In genomic region chr2:74529357-74530238, GRCh38 we compare ENCODE assay signal across 1 cellular context.
A peak's percentile ranks its signal among the peaks of the same experiment; 100 is the strongest.
TF ChIP-seq lines count a peak whose summit lies in the region.

A gene with protein sequence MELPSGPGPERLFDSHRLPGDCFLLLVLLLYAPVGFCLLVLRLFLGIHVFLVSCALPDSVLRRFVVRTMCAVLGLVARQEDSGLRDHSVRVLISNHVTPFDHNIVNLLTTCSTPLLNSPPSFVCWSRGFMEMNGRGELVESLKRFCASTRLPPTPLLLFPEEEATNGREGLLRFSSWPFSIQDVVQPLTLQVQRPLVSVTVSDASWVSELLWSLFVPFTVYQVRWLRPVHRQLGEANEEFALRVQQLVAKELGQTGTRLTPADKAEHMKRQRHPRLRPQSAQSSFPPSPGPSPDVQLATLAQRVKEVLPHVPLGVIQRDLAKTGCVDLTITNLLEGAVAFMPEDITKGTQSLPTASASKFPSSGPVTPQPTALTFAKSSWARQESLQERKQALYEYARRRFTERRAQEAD (minus strand): TSS chr2:74529706. CDS start chr2:74529629, 77 bp downstream.
TSS of gene HTRA2 (plus strand) at chr2:74529933. CDS start at chr2:74530007, 74 bp downstream.

TF ChIP-seq in HepG2, 621 proteins besides CTCF, POLR2A, EP300 and RAD21 (continued from another document and continues in another):
- TF ChIP-seq HINFP (CRISPR knock-in tag; IDR thresholded peaks at IDR 0.05; ENCODE audit: low read depth) (peak; percentile 22), SNAI1 (CRISPR knock-in tag; IDR thresholded peaks at IDR 0.05; ENCODE audit: borderline replicate concordance) (0 out of 2 replicates have a peak, but pooled peaks have one; percentile 90), ATF1 (CRISPR knock-in tag; IDR thresholded peaks at IDR 0.05) (peak; percentile 80; the same call in 1 of the 2 replicates), ARID5B (CRISPR knock-in tag; IDR thresholded peaks at IDR 0.05) (peak; percentile 56; the same call in 1 of the 2 replicates), NFIB (CRISPR knock-in tag; IDR thresholded peaks at IDR 0.05; ENCODE audit: borderline replicate concordance) (0 out of 2 replicates have a peak, but pooled peaks have one; percentile 57), MED8 (CRISPR knock-in tag; IDR thresholded peaks at IDR 0.05; ENCODE audit: insufficient replicate concordance) (peak; percentile 85), ZFP82 (CRISPR knock-in tag; IDR thresholded peaks at IDR 0.05; ENCODE audit: borderline replicate concordance) (peak; percentile 86), ZNF234 (CRISPR knock-in tag; conservative IDR thresholded peaks at IDR 0.05) (peak; percentile 91), SMAD1 (CRISPR knock-in tag; IDR thresholded peaks at IDR 0.05; ENCODE audit: borderline replicate concordance, low read depth) (peak; percentile 58; the same call in 1 of the 2 replicates), ZNF724P (CRISPR knock-in tag; IDR thresholded peaks at IDR 0.05; ENCODE audit: borderline replicate concordance) (0 out of 2 replicates have a peak, but pooled peaks have one; percentile 17), SMARCC2 (IDR thresholded peaks at IDR 0.05) (no peak), KLF15 (CRISPR knock-in tag; IDR thresholded peaks at IDR 0.05; ENCODE audit: borderline replicate concordance) (peak; percentile 75; the same call in 1 of the 2 replicates), GTF2F1 (IDR thresholded peaks at IDR 0.05; ENCODE audit: low read length) (peak; percentile 33; the same call in 1 of the 2 replicates), ZNF710 (CRISPR knock-in tag; IDR thresholded peaks at IDR 0.05; ENCODE audit: borderline replicate concordance) (peak; percentile 80), ARNT2 (CRISPR knock-in tag; IDR thresholded peaks at IDR 0.05; ENCODE audit: low read depth) (peak; percentile 68), ZNF256 (CRISPR knock-in tag; conservative IDR thresholded peaks at IDR 0.05) (0 out of 2 replicates have a peak, but pooled peaks have one; percentile 35), HOXA9 (CRISPR knock-in tag; IDR thresholded peaks at IDR 0.05; ENCODE audit: borderline replicate concordance) (peak; percentile 80), RNF2 (conservative IDR thresholded peaks at IDR 0.05; ENCODE audit: low read depth) (no peak; the same call in 1 of the 2 replicates), GMEB1 (CRISPR knock-in tag; IDR thresholded peaks at IDR 0.05; ENCODE audit: borderline replicate concordance) (peak; percentile 95), ZSCAN25 (CRISPR knock-in tag; IDR thresholded peaks at IDR 0.05) (peak; percentile 70; the same call in 1 of the 2 replicates), NFE2L2 (IDR thresholded peaks at IDR 0.05; ENCODE audit: low read length) (no peak), SAP130 (CRISPR knock-in tag; IDR thresholded peaks at IDR 0.05; ENCODE audit: low read depth) (peak; percentile 97), ZC3H4 (CRISPR knock-in tag; IDR thresholded peaks at IDR 0.05; ENCODE audit: borderline replicate concordance) (0 out of 2 replicates have a peak, but pooled peaks have one; percentile 3), NRL (CRISPR knock-in tag; IDR thresholded peaks at IDR 0.05; ENCODE audit: borderline replicate concordance) (no peak), CREM (IDR thresholded peaks at IDR 0.05) (peak; percentile 98), CREM (CRISPR knock-in tag; IDR thresholded peaks at IDR 0.05) (no peak), RXRA (CRISPR knock-in tag; IDR thresholded peaks at IDR 0.05) (peak; percentile 52; the same call in 1 of the 2 replicates), ZNF205 (CRISPR knock-in tag; IDR thresholded peaks at IDR 0.05) (no peak; the same call in 1 of the 2 replicates), KDM5A (IDR thresholded peaks at IDR 0.05; ENCODE audit: borderline replicate concordance, low read length) (peak; percentile 91), REL (CRISPR knock-in tag; conservative IDR thresholded peaks at IDR 0.05) (peak; percentile 65; the same call in 1 of the 2 replicates)
- TF ChIP-seq, protein P1, sequence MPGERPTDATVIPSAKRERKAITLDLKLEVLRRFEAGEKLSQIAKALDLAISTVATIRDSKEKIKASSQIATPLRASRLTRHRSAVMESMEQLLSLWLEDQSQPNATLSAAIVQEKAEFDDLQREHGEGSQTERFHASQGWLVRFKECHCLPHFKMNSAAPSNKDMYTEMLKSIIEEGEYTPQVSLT (CRISPR knock-in tag; IDR thresholded peaks at IDR 0.05; ENCODE audit: borderline replicate concordance, low read depth), result peak; percentile 84; the same call in 1 of the 2 replicates
- TF ChIP-seq, protein P2, sequence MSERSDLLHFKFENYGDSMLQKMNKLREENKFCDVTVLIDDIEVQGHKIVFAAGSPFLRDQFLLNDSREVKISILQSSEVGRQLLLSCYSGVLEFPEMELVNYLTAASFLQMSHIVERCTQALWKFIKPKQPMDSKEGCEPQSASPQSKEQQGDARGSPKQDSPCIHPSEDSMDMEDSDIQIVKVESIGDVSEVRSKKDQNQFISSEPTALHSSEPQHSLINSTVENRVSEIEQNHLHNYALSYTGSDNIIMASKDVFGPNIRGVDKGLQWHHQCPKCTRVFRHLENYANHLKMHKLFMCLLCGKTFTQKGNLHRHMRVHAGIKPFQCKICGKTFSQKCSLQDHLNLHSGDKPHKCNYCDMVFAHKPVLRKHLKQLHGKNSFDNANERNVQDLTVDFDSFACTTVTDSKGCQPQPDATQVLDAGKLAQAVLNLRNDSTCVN (CRISPR knock-in tag; IDR thresholded peaks at IDR 0.05; ENCODE audit: borderline replicate concordance), result 0 out of 2 replicates have a peak, but pooled peaks have one; percentile 4
- TF ChIP-seq, protein P3, sequence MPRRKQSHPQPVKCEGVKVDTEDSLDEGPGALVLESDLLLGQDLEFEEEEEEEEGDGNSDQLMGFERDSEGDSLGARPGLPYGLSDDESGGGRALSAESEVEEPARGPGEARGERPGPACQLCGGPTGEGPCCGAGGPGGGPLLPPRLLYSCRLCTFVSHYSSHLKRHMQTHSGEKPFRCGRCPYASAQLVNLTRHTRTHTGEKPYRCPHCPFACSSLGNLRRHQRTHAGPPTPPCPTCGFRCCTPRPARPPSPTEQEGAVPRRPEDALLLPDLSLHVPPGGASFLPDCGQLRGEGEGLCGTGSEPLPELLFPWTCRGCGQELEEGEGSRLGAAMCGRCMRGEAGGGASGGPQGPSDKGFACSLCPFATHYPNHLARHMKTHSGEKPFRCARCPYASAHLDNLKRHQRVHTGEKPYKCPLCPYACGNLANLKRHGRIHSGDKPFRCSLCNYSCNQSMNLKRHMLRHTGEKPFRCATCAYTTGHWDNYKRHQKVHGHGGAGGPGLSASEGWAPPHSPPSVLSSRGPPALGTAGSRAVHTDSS (CRISPR knock-in tag; conservative IDR thresholded peaks at IDR 0.05), result peak; percentile 89; the same call in 1 of the 2 replicates
- TF ChIP-seq, protein P4, sequence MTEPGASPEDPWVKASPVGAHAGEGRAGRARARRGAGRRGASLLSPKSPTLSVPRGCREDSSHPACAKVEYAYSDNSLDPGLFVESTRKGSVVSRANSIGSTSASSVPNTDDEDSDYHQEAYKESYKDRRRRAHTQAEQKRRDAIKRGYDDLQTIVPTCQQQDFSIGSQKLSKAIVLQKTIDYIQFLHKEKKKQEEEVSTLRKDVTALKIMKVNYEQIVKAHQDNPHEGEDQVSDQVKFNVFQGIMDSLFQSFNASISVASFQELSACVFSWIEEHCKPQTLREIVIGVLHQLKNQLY (CRISPR knock-in tag; IDR thresholded peaks at IDR 0.05), result peak; percentile 14; the same call in 1 of the 2 replicates
- TF ChIP-seq, protein P5, sequence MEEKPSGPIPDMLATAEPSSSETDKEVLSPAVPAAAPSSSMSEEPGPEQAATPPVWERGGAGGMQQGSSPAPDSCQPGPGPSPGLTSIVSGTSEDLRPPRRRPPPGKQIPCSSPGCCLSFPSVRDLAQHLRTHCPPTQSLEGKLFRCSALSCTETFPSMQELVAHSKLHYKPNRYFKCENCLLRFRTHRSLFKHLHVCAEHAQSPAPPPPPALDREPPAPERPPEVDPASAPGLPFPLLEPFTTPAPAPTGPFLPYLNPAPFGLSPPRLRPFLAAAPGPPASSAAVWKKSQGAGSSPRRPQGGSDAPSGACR (CRISPR knock-in tag; IDR thresholded peaks at IDR 0.05), result peak; percentile 77; the same call in 1 of the 2 replicates
- TF ChIP-seq, protein P6, sequence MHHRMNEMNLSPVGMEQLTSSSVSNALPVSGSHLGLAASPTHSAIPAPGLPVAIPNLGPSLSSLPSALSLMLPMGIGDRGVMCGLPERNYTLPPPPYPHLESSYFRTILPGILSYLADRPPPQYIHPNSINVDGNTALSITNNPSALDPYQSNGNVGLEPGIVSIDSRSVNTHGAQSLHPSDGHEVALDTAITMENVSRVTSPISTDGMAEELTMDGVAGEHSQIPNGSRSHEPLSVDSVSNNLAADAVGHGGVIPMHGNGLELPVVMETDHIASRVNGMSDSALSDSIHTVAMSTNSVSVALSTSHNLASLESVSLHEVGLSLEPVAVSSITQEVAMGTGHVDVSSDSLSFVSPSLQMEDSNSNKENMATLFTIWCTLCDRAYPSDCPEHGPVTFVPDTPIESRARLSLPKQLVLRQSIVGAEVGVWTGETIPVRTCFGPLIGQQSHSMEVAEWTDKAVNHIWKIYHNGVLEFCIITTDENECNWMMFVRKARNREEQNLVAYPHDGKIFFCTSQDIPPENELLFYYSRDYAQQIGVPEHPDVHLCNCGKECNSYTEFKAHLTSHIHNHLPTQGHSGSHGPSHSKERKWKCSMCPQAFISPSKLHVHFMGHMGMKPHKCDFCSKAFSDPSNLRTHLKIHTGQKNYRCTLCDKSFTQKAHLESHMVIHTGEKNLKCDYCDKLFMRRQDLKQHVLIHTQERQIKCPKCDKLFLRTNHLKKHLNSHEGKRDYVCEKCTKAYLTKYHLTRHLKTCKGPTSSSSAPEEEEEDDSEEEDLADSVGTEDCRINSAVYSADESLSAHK (CRISPR knock-in tag; IDR thresholded peaks at IDR 0.05; ENCODE audit: borderline replicate concordance), result no peak
